ENCODE assay signal across 10 cellular contexts in genomic region chr10:99685232-99686041, GRCh38. TPM values are rescaled to one million over a fixed set of nuclear protein-coding genes. Genes with fewer than 3 reads are reported as not detected.
DNase-seq lines count a peak whose midpoint lies in the region; ATAC-seq lines count a peak whose summit lies in the region.
"Had no signal": no experiment of that assay in that cellular context is flagged by ENCODE, and none has a peak within 500 bp of the region (broad histone marks: within the 10 kb centered on the region; RNA-seq: fewer than 3 reads in every experiment).

No MANE protein-coding gene starts in this region.

- DNase-seq in left ventricle myocardium superior (no peak), cardiac septum (ENCODE audit: low spot score) (no peak), amniotic epithelial cell (ENCODE audit: low read depth) (peak; percentile 21), occipital lobe (lab: John Stamatoyannopoulos, UW) (no peak), NCI-H1092 (lab: John Stamatoyannopoulos, UW) (no peak), posterior vena cava (ENCODE audit: low spot score) (no peak)
- DNase-seq: kidney glomerular epithelial cell had no signal

- peaks cover under 1% of the 10 kb centered on the region for H3K36me3 ChIP-seq in urinary bladder (ENCODE audit: insufficient read depth)

- H3K27ac ChIP-seq in urinary bladder (ENCODE audit: low read depth) = peak overlapping the region; percentile 50
- H3K27ac ChIP-seq: A549 had no signal

- intact Hi-C loops in left ventricle myocardium superior (cut with micrococcal nuclease) (no loop called here), cardiac septum (cut with DNase I) (no loop called here), posterior vena cava (cut with DNase I) (no loop called here)

- peak; percentile 43 for ATAC-seq in left ventricle myocardium superior
- ATAC-seq in HG03196 (IDR thresholded peaks at IDR 0.05; ENCODE audit: unreplicated experiment) = peak; percentile 95
- ATAC-seq: A549 had no signal

- H3K4me1 ChIP-seq in urinary bladder (ENCODE audit: insufficient read depth) = no peaks in the 10 kb centered on the region

- WGBS in urinary bladder = 66% methylated on average over 5 of the region's 5 CpGs

- no peak overlapping the region for H3K4me3 ChIP-seq in urinary bladder (ENCODE audit: low read depth, low read length)
- H3K4me3 ChIP-seq: A549 had no signal

RNA-seq across cellular contexts. Expression of gene ENTPD7, which starts 26.1 kb away (rescaled TPM):
- total RNA-seq in left ventricle myocardium superior = 2.7 TPM
- 2.5 TPM for total RNA-seq in cardiac septum
- total RNA-seq in urinary bladder = 26.2 TPM
- 7.4 TPM for polyA plus RNA-seq in urinary bladder
- 8.7 TPM for total RNA-seq in occipital lobe
- 10 to 100 TPM in 1 of 2 donors, 1 to 10 TPM in 1; 8.5 to 10.1 TPM for total RNA-seq in posterior vena cava

RNA-seq across cellular contexts. Expression of gene COX15, which starts 46.5 kb away (rescaled TPM):
- 35.7 TPM for total RNA-seq in left ventricle myocardium superior
- total RNA-seq in cardiac septum = 35.6 TPM
- total RNA-seq in urinary bladder = 35.9 TPM
- 20.4 TPM for polyA plus RNA-seq in urinary bladder
- 42.1 TPM for total RNA-seq in occipital lobe
- total RNA-seq in posterior vena cava = 10 to 100 TPM; 17.6 to 24.3 TPM

RNA-seq across cellular contexts. Expression of gene CUTC, which starts 46.6 kb away (rescaled TPM):
- 36.9 TPM for total RNA-seq in left ventricle myocardium superior
- 33.2 TPM for total RNA-seq in cardiac septum
- 18.1 TPM for total RNA-seq in urinary bladder
- 68.7 TPM for polyA plus RNA-seq in urinary bladder
- 9.0 TPM for total RNA-seq in occipital lobe
- 10 to 100 TPM; 22.6 to 25.7 TPM for total RNA-seq in posterior vena cava
